ENCODE assay signal across 7 cellular contexts in genomic region chr13:90645582-90645981, GRCh38.
"Had no signal": no experiment of that assay in that cellular context is flagged by ENCODE, and none has a peak within 500 bp of the region (broad histone marks: within the 10 kb centered on the region; RNA-seq: fewer than 3 reads in every experiment).

No MANE protein-coding gene starts in this region.

- H3K4me2 ChIP-seq: KMS-11 had no signal

- H3K9ac ChIP-seq: KMS-11 had no signal

- H3K27ac ChIP-seq: HL-60, KMS-11 had no signal

- FAIRE-seq: HepG2, HTR-8/SVneo had no signal

- ATAC-seq: HepG2 had no signal

- DNase-seq: IMR-90, KBM-7, KG1 had no signal
